In genomic region chr4:6728320-6729029, GRCh38 we compare ENCODE assay signal across 33 cellular contexts. TPM values are rescaled to one million over a fixed set of nuclear protein-coding genes. Genes with fewer than 3 reads are reported as not detected.
DNase-seq lines count a peak whose midpoint lies in the region; ATAC-seq, FAIRE-seq and TF ChIP-seq lines count a peak whose summit lies in the region.
"Had no signal": no experiment of that assay in that cellular context is flagged by ENCODE, and none has a peak within 500 bp of the region (broad histone marks: within the 10 kb centered on the region; RNA-seq: fewer than 3 reads in every experiment).

No MANE protein-coding gene starts in this region.

- peak overlapping the region; percentile 65; the same call in 1 of the 2 replicates for H3K4me2 ChIP-seq in GM23338
- no peak overlapping the region for H3K4me2 ChIP-seq in HepG2 (ENCODE audit: low read depth, low read length)

- WGBS in HepG2 (ENCODE audit: low lambda C conversion rate): 85% methylated on average over 15 of the region's 15 CpGs

- TF ChIP-seq RAD21 in HepG2 (CRISPR knock-in tag; IDR thresholded peaks at IDR 0.05): no peak

- H3K27ac Mint-ChIP-seq in GM23338: no peak overlapping the region
- peak overlapping the region; percentile 33 for H3K27ac Mint-ChIP-seq in stimulated activated effector memory CD8-positive, alpha-beta T cell treated with anti-CD3 and anti-CD28 coated beads, Interleukin-12 subunit alpha, Interleukin-12 subunit beta, amount 100 ng/mL, for 72 hours
- H3K27ac Mint-ChIP-seq: CD8-positive, alpha-beta T cell; stimulated activated naive B cell treated with anti-CD40 and anti-IgM and Interleukin-4, amounts not matched to agents 10 μg/mL and 1 μg/mL and 100 μg/mL, for 72 hours had no signal

- no peak overlapping the region for H3K27ac ChIP-seq in GM23338 (ENCODE audit: low read depth)
- peak overlapping the region; percentile 70 for H3K27ac ChIP-seq in VCaP
- no peak overlapping the region for H3K27ac ChIP-seq in HepG2 (ENCODE audit: extremely low read length, insufficient read depth, low read length)
- no peak overlapping the region for H3K27ac ChIP-seq in lower lobe of right lung
- H3K27ac ChIP-seq: body of pancreas, thyroid gland had no signal

- in situ Hi-C loops in HepG2 (cut with HindIII; ENCODE audit: extremely low pct_ligation_motif_present, low pct_unique_long_range_greater_than_20kb): no loop called here

- CTCF ChIA-PET in HepG2 (lab: Yijun Ruan, JAX; ENCODE audit: low intra/inter-chr PET ratio, low total read pairs): no interaction called here

- FAIRE-seq in HepG2 (lab: Jason Lieb, UNC): no peak
- FAIRE-seq: H54, HTR-8/SVneo, kidney had no signal

- H3K4me1 Mint-ChIP-seq in GM23338: peaks cover 17% of the 10 kb centered on the region
- H3K4me1 Mint-ChIP-seq in stimulated activated effector memory CD8-positive, alpha-beta T cell treated with anti-CD3 and anti-CD28 coated beads, Interleukin-12 subunit alpha, Interleukin-12 subunit beta, amount 100 ng/mL, for 72 hours: peaks cover 7% of the 10 kb centered on the region
- H3K4me1 Mint-ChIP-seq: stimulated activated naive B cell treated with anti-CD40 and anti-IgM and Interleukin-4, amounts not matched to agents 10 μg/mL and 1 μg/mL and 100 μg/mL, for 72 hours had no signal

- H3K4me1 ChIP-seq in GM23338 (ENCODE audit: insufficient read depth): no peaks in the 10 kb centered on the region; the same call in 1 of the 2 replicates
- peaks cover 80% of the 10 kb centered on the region for H3K4me1 ChIP-seq in HepG2 (ENCODE audit: insufficient read depth, low read length)
- peaks cover 12% of the 10 kb centered on the region for H3K4me1 ChIP-seq in lower lobe of right lung
- H3K4me1 ChIP-seq: body of pancreas had no signal

- peaks cover 9% of the 10 kb centered on the region for H3F3A ChIP-seq in GM23338 (replicated peaks; ENCODE audit: low read depth)

- no peaks in the 10 kb centered on the region for H3K9me2 ChIP-seq in GM23338 (ENCODE audit: insufficient read depth)

- H3K4me3 Mint-ChIP-seq in GM23338: no peak overlapping the region
- no peak overlapping the region for H3K4me3 Mint-ChIP-seq in stimulated activated effector memory CD8-positive, alpha-beta T cell treated with anti-CD3 and anti-CD28 coated beads, Interleukin-12 subunit alpha, Interleukin-12 subunit beta, amount 100 ng/mL, for 72 hours
- H3K4me3 Mint-ChIP-seq: activated CD8-positive, alpha-beta T cell treated with anti-CD3 and anti-CD28 coated beads for 36 hours; CD8-positive, alpha-beta T cell; stimulated activated naive B cell treated with anti-CD40 and anti-IgM and Interleukin-4, amounts not matched to agents 10 μg/mL and 1 μg/mL and 100 μg/mL, for 72 hours had no signal

- no peaks in the 10 kb centered on the region for H3K27me3 ChIP-seq in GM23338 (ENCODE audit: insufficient read depth)
- H3K27me3 ChIP-seq in HepG2 (ENCODE audit: control insufficient read depth in 1 of 2, insufficient read depth in 2 of 2, low read length in 2 of 2): no peaks in the 10 kb centered on the region
- no peaks in the 10 kb centered on the region for H3K27me3 ChIP-seq in lower lobe of right lung (ENCODE audit: low read depth)
- H3K27me3 ChIP-seq: body of pancreas, thyroid gland had no signal

- H3K36me3 Mint-ChIP-seq in GM23338 (ENCODE audit: low read depth): no peaks in the 10 kb centered on the region
- peaks cover 1% of the 10 kb centered on the region for H3K36me3 Mint-ChIP-seq in stimulated activated effector memory CD8-positive, alpha-beta T cell treated with anti-CD3 and anti-CD28 coated beads, Interleukin-12 subunit alpha, Interleukin-12 subunit beta, amount 100 ng/mL, for 72 hours
- H3K36me3 Mint-ChIP-seq: CD8-positive, alpha-beta T cell; stimulated activated naive B cell treated with anti-CD40 and anti-IgM and Interleukin-4, amounts not matched to agents 10 μg/mL and 1 μg/mL and 100 μg/mL, for 72 hours had no signal

- H3K79me2 ChIP-seq in GM23338 (replicated peaks; ENCODE audit: insufficient read depth) (no peaks in the 10 kb centered on the region), HepG2 (ENCODE audit: insufficient read depth, low read length) (no peaks in the 10 kb centered on the region)

- H3K4me3 ChIP-seq in GM23338 (no peak overlapping the region), HepG2 (replicated peaks in 1 of 3; ENCODE audit: insufficient read depth in 1 of 3, low read depth in 2 of 3, low read length in 3 of 3) (no peak overlapping the region), lower lobe of right lung (no peak overlapping the region)
- H3K4me3 ChIP-seq: body of pancreas, lung, thyroid gland had no signal

- H3K9me3 Mint-ChIP-seq in GM23338: no peaks in the 10 kb centered on the region
- no peaks in the 10 kb centered on the region for H3K9me3 Mint-ChIP-seq in stimulated activated effector memory CD8-positive, alpha-beta T cell treated with anti-CD3 and anti-CD28 coated beads, Interleukin-12 subunit alpha, Interleukin-12 subunit beta, amount 100 ng/mL, for 72 hours
- H3K9me3 Mint-ChIP-seq: activated CD8-positive, alpha-beta T cell treated with anti-CD3 and anti-CD28 coated beads for 36 hours; CD8-positive, alpha-beta T cell; stimulated activated naive B cell treated with anti-CD40 and anti-IgM and Interleukin-4, amounts not matched to agents 10 μg/mL and 1 μg/mL and 100 μg/mL, for 72 hours had no signal

- no peak overlapping the region for H3K9ac ChIP-seq in HepG2 (ENCODE audit: insufficient read depth, low read depth, low read length)

- TF ChIP-seq POLR2A in HepG2 (IDR thresholded peaks at IDR 0.05; ENCODE audit: insufficient read depth in 1 of 2, low read depth in 2 of 2, low read length in 2 of 2): no peak

- TF ChIP-seq CTCF in GM23338 (conservative IDR thresholded peaks at IDR 0.05; ENCODE audit: low read depth in 2 of 2) (peak in 1 of 2 experiments; percentile 23; a peak in 2 of 4 replicates), VCaP (conservative IDR thresholded peaks at IDR 0.05) (no peak), HepG2 (CRISPR knock-in tag; IDR thresholded peaks at IDR 0.05) (peak; percentile 18; the same call in 1 of the 2 replicates), lower lobe of right lung (IDR thresholded peaks at IDR 0.05) (no peak)

- DNase-seq in GM23338 (ENCODE audit: low spot score): no peak
- no peak for DNase-seq in HepG2 (ENCODE audit: low spot score)
- DNase-seq in stimulated activated effector memory CD8-positive, alpha-beta T cell treated with anti-CD3 and anti-CD28 coated beads, Interleukin-12 subunit alpha, Interleukin-12 subunit beta, amount 100 ng/mL, for 72 hours (ENCODE audit: low spot score in 2 of 2): no peak
- DNase-seq in stimulated activated naive CD4-positive, alpha-beta T cell (lab: John Stamatoyannopoulos, UW): no peak
- DNase-seq in stimulated activated CD4-positive, alpha-beta T cell treated with anti-CD3 and anti-CD28 coated beads, Interleukin-4, amount 100 ng/mL, for 1 hour: no peak
- DNase-seq in lower lobe of right lung: no peak
- DNase-seq: activated CD8-positive, alpha-beta T cell treated with anti-CD3 and anti-CD28 coated beads for 36 hours; activated gamma-delta T cell treated with Interleukin-2 at 50 U/mL for 16 hours; activated T-cell treated with anti-CD3 and anti-CD28 coated beads for 4 hours; body of pancreas; CD8-positive, alpha-beta T cell; cerebellar nuclear complex; effector memory CD4-positive, alpha-beta T cell; KG1; kidney; MM.1S; NCI-H1417; NCI-H2081; NCI-H226; NCI-H69; RPMI8226; stimulated activated CD4-positive, alpha-beta T cell treated with anti-CD3 and anti-CD28 coated beads, Interleukin-12 subunit alpha, Interleukin-12 subunit beta, amount 100 ng/mL, for 4 hours; stimulated activated CD4-positive, alpha-beta T cell treated with anti-CD3 and anti-CD28 coated beads, Interleukin-4, amount 100 ng/mL, for 4 hours; stimulated activated naive B cell treated with anti-CD40 and anti-IgM and Interleukin-4, amounts not matched to agents 10 μg/mL and 1 μg/mL and 100 μg/mL, for 72 hours; T-helper 1 cell; thyroid gland had no signal

- intact Hi-C loops in HepG2 (cut with micrococcal nuclease; ENCODE audit: unreplicated experiment) (no loop called here), lower lobe of right lung (cut with DNase I) (no loop called here)

- TF ChIP-seq EP300 in HepG2 (IDR thresholded peaks at IDR 0.05; ENCODE audit: low read depth in 2 of 2, low read length in 2 of 2) (no peak), HepG2 (CRISPR knock-in tag; IDR thresholded peaks at IDR 0.05; ENCODE audit: borderline replicate concordance) (no peak)

- ATAC-seq in GM23338 (no peak), HepG2 (no peak), HG03097 (IDR thresholded peaks at IDR 0.05; ENCODE audit: low FRiP score, unreplicated experiment) (no peak), lower lobe of right lung (no peak)
- ATAC-seq in stimulated activated effector memory CD8-positive, alpha-beta T cell treated with anti-CD3 and anti-CD28 coated beads, Interleukin-12 subunit alpha, Interleukin-12 subunit beta, amount 100 ng/mL, for 72 hours: no peak
- ATAC-seq: activated CD8-positive, alpha-beta T cell treated with anti-CD3 and anti-CD28 coated beads for 36 hours; body of pancreas; CD8-positive, alpha-beta T cell; sciatic nerve; stimulated activated naive B cell treated with anti-CD40 and anti-IgM and Interleukin-4, amounts not matched to agents 10 μg/mL and 1 μg/mL and 100 μg/mL, for 72 hours had no signal

- no peaks in the 10 kb centered on the region for H3K9me3 ChIP-seq in HepG2 (ENCODE audit: low read length)
- no peaks in the 10 kb centered on the region for H3K9me3 ChIP-seq in lower lobe of right lung
- H3K9me3 ChIP-seq: body of pancreas, thyroid gland had no signal

- H3K27me3 Mint-ChIP-seq in GM23338 (ENCODE audit: insufficient read depth, low read depth, poor library complexity): peaks cover 11% of the 10 kb centered on the region
- H3K27me3 Mint-ChIP-seq: activated CD8-positive, alpha-beta T cell treated with anti-CD3 and anti-CD28 coated beads for 36 hours had no signal

- POLR2A ChIA-PET in HepG2 (lab: Yijun Ruan, JAX): interaction anchor here (0.7 to 1.9 kb wide), 2 partner anchors 21 to 39 kb away, joined by 3 to 5 read pairs; no protein-coding TSS in a partner anchor

- no TSS peak for BruUV-seq in HepG2 (replicated peaks; lab: Mats Ljungman, UMichigan)

- H2AFZ ChIP-seq in GM23338: peak overlapping the region; percentile 81
- H2AFZ ChIP-seq in HepG2 (ENCODE audit: low read length): no peak overlapping the region

- H4K20me1 ChIP-seq in GM23338 (replicated peaks; ENCODE audit: insufficient read depth) (no peaks in the 10 kb centered on the region), HepG2 (ENCODE audit: insufficient read depth, low read length) (no peaks in the 10 kb centered on the region)

- H3K36me3 ChIP-seq in GM23338 (ENCODE audit: insufficient read depth): no peaks in the 10 kb centered on the region
- H3K36me3 ChIP-seq in HepG2 (replicated peaks in 1 of 2; ENCODE audit: control insufficient read depth in 1 of 2, insufficient read depth in 2 of 2, low read length in 2 of 2): no peaks in the 10 kb centered on the region
- H3K36me3 ChIP-seq in lower lobe of right lung: no peaks in the 10 kb centered on the region
- H3K36me3 ChIP-seq: thyroid gland had no signal

RNA-seq across cellular contexts. Expression of gene BLOC1S4, which starts 12.5 kb away (rescaled TPM):
- total RNA-seq in GM23338 (2014; rRNA removed; shearing (Covaris generic)): 33.7 and 35.2 TPM in 2 replicates
- polyA plus RNA-seq in GM23338 (2016; fragmentation: Nextera tagmentation; extraction: Ambion mirVana) (23.9 and 26.5 TPM in 2 replicates), HepG2 (2011; rRNA removed) (15.5 and 17.6 TPM in 2 replicates)
- total RNA-seq in HepG2 (2016; rRNA removed; fragmentation: Illumina TruSeq; extraction: Trizol) (18.7 and 20.9 TPM in 2 replicates), lower lobe of right lung (9.0 TPM)
- 4.7 and 6.1 TPM in 2 replicates for total RNA-seq in HepG2 (2016; cell fraction: cytosol; rRNA removed; fragmentation: Illumina TruSeq; extraction: Trizol; ENCODE audit: low read depth)
- 19.1 and 20.1 TPM in 2 replicates for total RNA-seq in HepG2 (2016; cell fraction: insoluble cytoplasmic fraction; rRNA removed; fragmentation: Illumina TruSeq; extraction: Trizol)
- total RNA-seq in HepG2 (2016; cell fraction: membrane; rRNA removed; fragmentation: Illumina TruSeq; extraction: Trizol): 11.7 and 12.0 TPM in 2 replicates
- 7.6 and 7.9 TPM in 2 replicates for total RNA-seq in HepG2 (2016; cell fraction: nucleus; rRNA removed; fragmentation: Illumina TruSeq; extraction: Trizol)
- 19.4 and 26.2 TPM in 2 replicates for polyA plus RNA-seq in HepG2 (2011; cell fraction: cytosol; rRNA removed)
- polyA plus RNA-seq in HepG2 (2011; cell fraction: nucleus; rRNA removed): 9.3 and 10.5 TPM in 2 replicates
- 10.5 and 11.1 TPM in 2 replicates for polyA plus RNA-seq in HepG2 (2012)
- polyA plus RNA-seq in HepG2 (2016; cell fraction: cytosol; fragmentation: Illumina TruSeq; extraction: Trizol; ENCODE audit: low read depth): 3.6 and 4.1 TPM in 2 replicates
- 22.2 and 23.4 TPM in 2 replicates for polyA plus RNA-seq in HepG2 (2016; cell fraction: insoluble cytoplasmic fraction; fragmentation: Illumina TruSeq; extraction: Trizol; ENCODE audit: low read depth)
- polyA plus RNA-seq in HepG2 (2016; cell fraction: membrane; fragmentation: Illumina TruSeq; extraction: Trizol; ENCODE audit: low read depth): 7.5 and 8.0 TPM in 2 replicates
- 10.3 and 14.0 TPM in 2 replicates for polyA plus RNA-seq in HepG2 (2016; cell fraction: nucleus; fragmentation: Illumina TruSeq; extraction: Trizol; ENCODE audit: insufficient read depth, low read depth)
- 5.1 and 16.2 TPM in 2 replicates for polyA minus RNA-seq in HepG2 (2011; rRNA and poly(A)+ RNA removed; ENCODE audit: low replicate concordance)
- 9.3 and 9.9 TPM in 2 replicates for polyA minus RNA-seq in HepG2 (2011; cell fraction: cytosol; rRNA and poly(A)+ RNA removed)
- polyA minus RNA-seq in HepG2 (2011; cell fraction: nucleus; rRNA and poly(A)+ RNA removed): 5.5 and 7.0 TPM in 2 replicates

RNA-seq across cellular contexts. Expression of gene MRFAP1L1, which starts 18.8 kb away (rescaled TPM):
- total RNA-seq in GM23338 (2014; rRNA removed; shearing (Covaris generic)): 58.2 and 61.6 TPM in 2 replicates
- 63.4 and 73.8 TPM in 2 replicates for polyA plus RNA-seq in GM23338 (2016; fragmentation: Nextera tagmentation; extraction: Ambion mirVana)
- total RNA-seq in HepG2 (2016; rRNA removed; fragmentation: Illumina TruSeq; extraction: Trizol): 76.6 and 124 TPM in 2 replicates
- 12.0 and 14.9 TPM in 2 replicates for total RNA-seq in HepG2 (2016; cell fraction: cytosol; rRNA removed; fragmentation: Illumina TruSeq; extraction: Trizol; ENCODE audit: low read depth)
- 82.6 and 130 TPM in 2 replicates for total RNA-seq in HepG2 (2016; cell fraction: insoluble cytoplasmic fraction; rRNA removed; fragmentation: Illumina TruSeq; extraction: Trizol)
- 36.1 and 39.2 TPM in 2 replicates for total RNA-seq in HepG2 (2016; cell fraction: membrane; rRNA removed; fragmentation: Illumina TruSeq; extraction: Trizol)
- total RNA-seq in HepG2 (2016; cell fraction: nucleus; rRNA removed; fragmentation: Illumina TruSeq; extraction: Trizol): 35.4 and 41.2 TPM in 2 replicates
- polyA plus RNA-seq in HepG2 (2011; rRNA removed): 39.9 and 44.8 TPM in 2 replicates
- 29.0 and 43.5 TPM in 2 replicates for polyA plus RNA-seq in HepG2 (2011; cell fraction: cytosol; rRNA removed)
- 12.5 and 20.0 TPM in 2 replicates for polyA plus RNA-seq in HepG2 (2011; cell fraction: nucleus; rRNA removed)
- polyA plus RNA-seq in HepG2 (2012): 55.6 and 62.7 TPM in 2 replicates
- 6.5 and 6.6 TPM in 2 replicates for polyA plus RNA-seq in HepG2 (2016; cell fraction: cytosol; fragmentation: Illumina TruSeq; extraction: Trizol; ENCODE audit: low read depth)
- polyA plus RNA-seq in HepG2 (2016; cell fraction: insoluble cytoplasmic fraction; fragmentation: Illumina TruSeq; extraction: Trizol; ENCODE audit: low read depth): 143 and 162 TPM in 2 replicates
- polyA plus RNA-seq in HepG2 (2016; cell fraction: membrane; fragmentation: Illumina TruSeq; extraction: Trizol; ENCODE audit: low read depth): 21.2 and 21.7 TPM in 2 replicates
- polyA plus RNA-seq in HepG2 (2016; cell fraction: nucleus; fragmentation: Illumina TruSeq; extraction: Trizol; ENCODE audit: insufficient read depth, low read depth): 60.2 and 60.7 TPM in 2 replicates
- 10.4 and 12.8 TPM in 2 replicates for polyA minus RNA-seq in HepG2 (2011; rRNA and poly(A)+ RNA removed; ENCODE audit: low replicate concordance)
- 13.6 and 15.5 TPM in 2 replicates for polyA minus RNA-seq in HepG2 (2011; cell fraction: cytosol; rRNA and poly(A)+ RNA removed)
- 16.1 and 16.2 TPM in 2 replicates for polyA minus RNA-seq in HepG2 (2011; cell fraction: nucleus; rRNA and poly(A)+ RNA removed)
- total RNA-seq in lower lobe of right lung: 48.8 TPM

RNA-seq across cellular contexts. Expression of gene S100P, which starts 34.8 kb away (rescaled TPM):
- total RNA-seq in GM23338 (2014; rRNA removed; shearing (Covaris generic)): 0.43 TPM in 1 of 2 replicates, not detected in the other
- 0.32 TPM in 1 of 2 replicates, not detected in the other for polyA plus RNA-seq in GM23338 (2016; fragmentation: Nextera tagmentation; extraction: Ambion mirVana)
- 278 and 348 TPM in 2 replicates for total RNA-seq in HepG2 (2016; rRNA removed; fragmentation: Illumina TruSeq; extraction: Trizol)
- total RNA-seq in HepG2 (2016; cell fraction: cytosol; rRNA removed; fragmentation: Illumina TruSeq; extraction: Trizol; ENCODE audit: low read depth): 36.9 and 39.1 TPM in 2 replicates
- total RNA-seq in HepG2 (2016; cell fraction: insoluble cytoplasmic fraction; rRNA removed; fragmentation: Illumina TruSeq; extraction: Trizol): 251 and 366 TPM in 2 replicates
- total RNA-seq in HepG2 (2016; cell fraction: membrane; rRNA removed; fragmentation: Illumina TruSeq; extraction: Trizol): 71.8 and 83.2 TPM in 2 replicates
- total RNA-seq in HepG2 (2016; cell fraction: nucleus; rRNA removed; fragmentation: Illumina TruSeq; extraction: Trizol): 84.8 and 90.9 TPM in 2 replicates
- 1,649 and 1,898 TPM in 2 replicates for polyA plus RNA-seq in HepG2 (2011; rRNA removed)
- polyA plus RNA-seq in HepG2 (2011; cell fraction: cytosol; rRNA removed): 422 and 472 TPM in 2 replicates
- polyA plus RNA-seq in HepG2 (2011; cell fraction: nucleus; rRNA removed): 82.9 and 122 TPM in 2 replicates
- polyA plus RNA-seq in HepG2 (2012): 700 and 2,334 TPM in 2 replicates
- 30.5 and 35.0 TPM in 2 replicates for polyA plus RNA-seq in HepG2 (2016; cell fraction: cytosol; fragmentation: Illumina TruSeq; extraction: Trizol; ENCODE audit: low read depth)
- 150 and 168 TPM in 2 replicates for polyA plus RNA-seq in HepG2 (2016; cell fraction: insoluble cytoplasmic fraction; fragmentation: Illumina TruSeq; extraction: Trizol; ENCODE audit: low read depth)
- 38.8 and 42.8 TPM in 2 replicates for polyA plus RNA-seq in HepG2 (2016; cell fraction: membrane; fragmentation: Illumina TruSeq; extraction: Trizol; ENCODE audit: low read depth)
- 79.1 and 81.3 TPM in 2 replicates for polyA plus RNA-seq in HepG2 (2016; cell fraction: nucleus; fragmentation: Illumina TruSeq; extraction: Trizol; ENCODE audit: insufficient read depth, low read depth)
- polyA minus RNA-seq in HepG2 (2011; rRNA and poly(A)+ RNA removed; ENCODE audit: low replicate concordance): 151 and 198 TPM in 2 replicates
- polyA minus RNA-seq in HepG2 (2011; cell fraction: cytosol; rRNA and poly(A)+ RNA removed): 87.0 and 146 TPM in 2 replicates
- polyA minus RNA-seq in HepG2 (2011; cell fraction: nucleus; rRNA and poly(A)+ RNA removed): 37.3 and 51.0 TPM in 2 replicates
- 16.1 TPM for total RNA-seq in lower lobe of right lung
- total RNA-seq: kidney had no signal
- polyA plus RNA-seq: neural cell had no signal

RNA-seq across cellular contexts. Expression of gene KIAA0232, which starts 54.1 kb away (rescaled TPM):
- total RNA-seq in GM23338 (2014; rRNA removed; shearing (Covaris generic)): 34.9 and 45.1 TPM in 2 replicates
- 12.3 and 14.3 TPM in 2 replicates for polyA plus RNA-seq in GM23338 (2016; fragmentation: Nextera tagmentation; extraction: Ambion mirVana)
- 17.1 and 24.1 TPM in 2 replicates for total RNA-seq in HepG2 (2016; rRNA removed; fragmentation: Illumina TruSeq; extraction: Trizol)
- total RNA-seq in HepG2 (2016; cell fraction: cytosol; rRNA removed; fragmentation: Illumina TruSeq; extraction: Trizol; ENCODE audit: low read depth): 10.8 and 11.4 TPM in 2 replicates
- 17.2 and 22.3 TPM in 2 replicates for total RNA-seq in HepG2 (2016; cell fraction: insoluble cytoplasmic fraction; rRNA removed; fragmentation: Illumina TruSeq; extraction: Trizol)
- total RNA-seq in HepG2 (2016; cell fraction: membrane; rRNA removed; fragmentation: Illumina TruSeq; extraction: Trizol): 11.9 and 12.9 TPM in 2 replicates
- total RNA-seq in HepG2 (2016; cell fraction: nucleus; rRNA removed; fragmentation: Illumina TruSeq; extraction: Trizol): 25.6 and 32.5 TPM in 2 replicates
- polyA plus RNA-seq in HepG2 (2011; rRNA removed): 7.8 and 8.1 TPM in 2 replicates
- 3.8 and 5.9 TPM in 2 replicates for polyA plus RNA-seq in HepG2 (2011; cell fraction: cytosol; rRNA removed)
- 9.7 and 12.4 TPM in 2 replicates for polyA plus RNA-seq in HepG2 (2011; cell fraction: nucleus; rRNA removed)
- 10.7 and 10.9 TPM in 2 replicates for polyA plus RNA-seq in HepG2 (2012)
- polyA plus RNA-seq in HepG2 (2016; cell fraction: cytosol; fragmentation: Illumina TruSeq; extraction: Trizol; ENCODE audit: low read depth): 0.92 and 1.4 TPM in 2 replicates
- 13.7 and 13.8 TPM in 2 replicates for polyA plus RNA-seq in HepG2 (2016; cell fraction: insoluble cytoplasmic fraction; fragmentation: Illumina TruSeq; extraction: Trizol; ENCODE audit: low read depth)
- polyA plus RNA-seq in HepG2 (2016; cell fraction: membrane; fragmentation: Illumina TruSeq; extraction: Trizol; ENCODE audit: low read depth): 2.4 and 2.8 TPM in 2 replicates
- 20.4 and 20.5 TPM in 2 replicates for polyA plus RNA-seq in HepG2 (2016; cell fraction: nucleus; fragmentation: Illumina TruSeq; extraction: Trizol; ENCODE audit: insufficient read depth, low read depth)
- 22.4 and 23.8 TPM in 2 replicates for polyA minus RNA-seq in HepG2 (2011; rRNA and poly(A)+ RNA removed; ENCODE audit: low replicate concordance)
- 6.6 and 9.1 TPM in 2 replicates for polyA minus RNA-seq in HepG2 (2011; cell fraction: cytosol; rRNA and poly(A)+ RNA removed)
- polyA minus RNA-seq in HepG2 (2011; cell fraction: nucleus; rRNA and poly(A)+ RNA removed): 29.7 and 41.5 TPM in 2 replicates
- 28.1 TPM for total RNA-seq in lower lobe of right lung

Comparison
In these comparisons a context has a peak if more than half of its experiments do, and no peak if none do; other contexts are left out.
1. RNA of gene S100P, which starts 34.8 kb away (total RNA-seq): 36.9 to 366 TPM in HepG2 and 16.1 TPM in lower lobe of right lung (single experiment); 0.43 TPM in GM23338; every median in the first group is over 10 times any median in the second.